ENCODE assay signal across 8 cellular contexts in the genomic region with DNA sequence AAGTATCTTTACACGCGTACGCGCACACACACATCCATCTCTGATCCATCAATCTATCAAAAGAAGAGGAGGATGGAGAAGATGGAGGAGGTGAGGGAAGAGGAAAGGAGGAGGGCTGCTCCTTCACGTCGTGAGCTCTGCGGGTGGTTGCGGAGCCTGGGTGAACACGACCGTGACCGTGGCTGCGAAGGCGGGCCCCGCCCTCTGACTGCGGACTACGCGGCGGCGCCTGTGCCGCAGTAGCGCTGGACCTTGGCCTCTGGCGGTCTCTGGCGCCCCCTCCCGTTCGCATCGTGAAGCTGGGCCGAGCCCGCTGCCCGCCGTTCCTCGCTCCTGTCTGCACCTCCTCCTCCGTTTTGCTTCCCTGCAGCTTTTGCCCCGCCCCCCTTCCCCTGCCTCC. TPM values are rescaled to one million over a fixed set of nuclear protein-coding genes. Genes with fewer than 3 reads are reported as not detected.
DNase-seq lines count a peak whose midpoint lies in the region; ATAC-seq and TF ChIP-seq lines count a peak whose summit lies in the region.

No MANE protein-coding gene starts in this region.

- no peaks in the 10 kb centered on the region for H4K20me1 ChIP-seq in OCI-LY1 (ENCODE audit: insufficient read depth, low read length)

- H3F3A ChIP-seq in OCI-LY1 (ENCODE audit: insufficient read depth, low read length): no peaks in the 10 kb centered on the region

- H3K27me3 ChIP-seq in OCI-LY1 (ENCODE audit: insufficient read depth, low read length): no peaks in the 10 kb centered on the region

- H3K9me2 ChIP-seq in OCI-LY1 (ENCODE audit: low read depth, low read length): no peaks in the 10 kb centered on the region

- H3K9ac ChIP-seq in OCI-LY1 (ENCODE audit: low read length): peak overlapping the region; percentile 72

- no peaks in the 10 kb centered on the region for H3K36me3 ChIP-seq in OCI-LY1 (ENCODE audit: insufficient read depth, low read length)

- H3K9me3 ChIP-seq in OCI-LY1 (ENCODE audit: low read length): no peaks in the 10 kb centered on the region

- H2AFZ ChIP-seq in OCI-LY1 (ENCODE audit: low read length): peak overlapping the region; percentile 83; the same call in 1 of the 2 replicates

- no peaks in the 10 kb centered on the region for H3K79me2 ChIP-seq in OCI-LY1 (ENCODE audit: insufficient read depth, low read length)

- TF ChIP-seq CTCF in OCI-LY1 (IDR thresholded peaks at IDR 0.05; ENCODE audit: low read length) (peak; percentile 61), epithelial cell of esophagus (IDR thresholded peaks at IDR 0.05; ENCODE audit: insufficient read depth, low read depth, low read length, missing control alignments) (peak; percentile 51)

- H3K4me2 ChIP-seq in OCI-LY1 (ENCODE audit: low read length): peak overlapping the region; percentile 90

- peak overlapping the region; percentile 69 for H3K4me3 ChIP-seq in OCI-LY1 (ENCODE audit: low read depth, low read length, poor library complexity, severe bottlenecking)
- peak overlapping the region; percentile 43 for H3K4me3 ChIP-seq in epithelial cell of esophagus (ENCODE audit: low read length)

- peak; percentile 85 for ATAC-seq in GM19395 (IDR thresholded peaks at IDR 0.05; ENCODE audit: unreplicated experiment)

- H3K4me1 ChIP-seq in OCI-LY1 (ENCODE audit: insufficient read depth, low read length, severe bottlenecking): peaks cover 5% of the 10 kb centered on the region

- no peak overlapping the region for H3K27ac ChIP-seq in OCI-LY1 (ENCODE audit: low read depth, low read length, poor library complexity, severe bottlenecking)

- DNase-seq in C1 segment of cervical spinal cord (lab: John Stamatoyannopoulos, UW) (peak in 13 of 14 donors; percentile 7 to 83 (median 45)), HT1080 (ENCODE audit: low read depth) (peak; percentile 72), activated T-cell treated with anti-CD3 and anti-CD28 coated beads for 24 hours (ENCODE audit: low read depth) (peak; percentile 70), epithelial cell of esophagus (ENCODE audit: low read depth) (peak; percentile 67), mucosa of gallbladder (ENCODE audit: low spot score) (peak; percentile 83)
- peak; percentile 68 for DNase-seq in stimulated activated CD8-positive, alpha-beta memory T cell treated with anti-CD3 and anti-CD28 coated beads, Interleukin-4, amount 100 ng/mL, for 24 hours (ENCODE audit: low read depth)

RNA-seq across cellular contexts. Expression of a gene that starts 37.7 kb away (rescaled TPM):
- 25.0 and 32.4 TPM in 2 replicates for total RNA-seq in HT1080 (2014; rRNA removed; shearing (Covaris generic))
- 43.2 and 48.4 TPM in 2 replicates for polyA plus RNA-seq in HT1080 (2015; cell fraction: cytosol; rRNA removed)
- polyA plus RNA-seq in HT1080 (2015; cell fraction: nucleus; rRNA removed): 43.6 and 55.9 TPM in 2 replicates
- 96.5 TPM for total RNA-seq in mucosa of gallbladder

RNA-seq across cellular contexts. Expression of a gene that starts 40.3 kb away (rescaled TPM):
- total RNA-seq in HT1080 (2014; rRNA removed; shearing (Covaris generic)): 8.4 and 8.6 TPM in 2 replicates
- polyA plus RNA-seq in HT1080 (2015; cell fraction: cytosol; rRNA removed): 4.0 and 5.8 TPM in 2 replicates
- polyA plus RNA-seq in HT1080 (2015; cell fraction: nucleus; rRNA removed): 4.7 and 4.8 TPM in 2 replicates
- 11.1 TPM for total RNA-seq in mucosa of gallbladder

RNA-seq across cellular contexts. Expression of a gene that starts 58.9 kb away (rescaled TPM):
- total RNA-seq in HT1080 (2014; rRNA removed; shearing (Covaris generic)): 141 and 185 TPM in 2 replicates
- 134 and 158 TPM in 2 replicates for polyA plus RNA-seq in HT1080 (2015; cell fraction: cytosol; rRNA removed)
- polyA plus RNA-seq in HT1080 (2015; cell fraction: nucleus; rRNA removed): 124 TPM in 2 replicates
- total RNA-seq in mucosa of gallbladder: 574 TPM
